3 cellular contexts compared by ENCODE assay signal in genomic region chr14:71515520-71515919, GRCh38.
TF ChIP-seq lines count a peak whose summit lies in the region.

No MANE protein-coding gene starts in this region.

TF ChIP-seq in A549, 52 proteins besides CTCF, POLR2A, EP300 and RAD21:
- TF ChIP-seq, protein P1, sequence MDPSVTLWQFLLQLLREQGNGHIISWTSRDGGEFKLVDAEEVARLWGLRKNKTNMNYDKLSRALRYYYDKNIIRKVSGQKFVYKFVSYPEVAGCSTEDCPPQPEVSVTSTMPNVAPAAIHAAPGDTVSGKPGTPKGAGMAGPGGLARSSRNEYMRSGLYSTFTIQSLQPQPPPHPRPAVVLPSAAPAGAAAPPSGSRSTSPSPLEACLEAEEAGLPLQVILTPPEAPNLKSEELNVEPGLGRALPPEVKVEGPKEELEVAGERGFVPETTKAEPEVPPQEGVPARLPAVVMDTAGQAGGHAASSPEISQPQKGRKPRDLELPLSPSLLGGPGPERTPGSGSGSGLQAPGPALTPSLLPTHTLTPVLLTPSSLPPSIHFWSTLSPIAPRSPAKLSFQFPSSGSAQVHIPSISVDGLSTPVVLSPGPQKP (IDR thresholded peaks at IDR 0.05; ENCODE audit: low read depth, low read length): no peak
- TF ChIP-seq RCOR1 (IDR thresholded peaks at IDR 0.05; ENCODE audit: low read depth, low read length): no peak
- no peak for TF ChIP-seq TP53 (CRISPR knock-in tag; IDR thresholded peaks at IDR 0.05)
- TF ChIP-seq FOXS1 (CRISPR knock-in tag; IDR thresholded peaks at IDR 0.05): no peak
- TF ChIP-seq MAFK (IDR thresholded peaks at IDR 0.05; ENCODE audit: partially characterized antibody): peak; percentile 17
- TF ChIP-seq HOXB13 (CRISPR knock-in tag; IDR thresholded peaks at IDR 0.05; ENCODE audit: low read depth): no peak
- TF ChIP-seq FOSL2 (IDR thresholded peaks at IDR 0.05): no peak
- no peak for TF ChIP-seq FOSL2 (CRISPR knock-in tag; IDR thresholded peaks at IDR 0.05)

TF ChIP-seq in IMR-90, 13 proteins besides CTCF, POLR2A, EP300 and RAD21:
- TF ChIP-seq, protein P2, sequence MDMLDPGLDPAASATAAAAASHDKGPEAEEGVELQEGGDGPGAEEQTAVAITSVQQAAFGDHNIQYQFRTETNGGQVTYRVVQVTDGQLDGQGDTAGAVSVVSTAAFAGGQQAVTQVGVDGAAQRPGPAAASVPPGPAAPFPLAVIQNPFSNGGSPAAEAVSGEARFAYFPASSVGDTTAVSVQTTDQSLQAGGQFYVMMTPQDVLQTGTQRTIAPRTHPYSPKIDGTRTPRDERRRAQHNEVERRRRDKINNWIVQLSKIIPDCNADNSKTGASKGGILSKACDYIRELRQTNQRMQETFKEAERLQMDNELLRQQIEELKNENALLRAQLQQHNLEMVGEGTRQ (IDR thresholded peaks at IDR 0.05; ENCODE audit: low read depth, low read length): no peak
- 0 out of 2 replicates have a peak, but pooled peaks have one; percentile 24 for TF ChIP-seq MAFK (IDR thresholded peaks at IDR 0.05; ENCODE audit: low read depth, low read length)

TF ChIP-seq in SK-N-SH treated with all-trans-retinoic acid at 6 μM for 48 hours, 23 proteins besides CTCF, POLR2A, EP300 and RAD21 (continued from another document):
- TF ChIP-seq, protein P3, sequence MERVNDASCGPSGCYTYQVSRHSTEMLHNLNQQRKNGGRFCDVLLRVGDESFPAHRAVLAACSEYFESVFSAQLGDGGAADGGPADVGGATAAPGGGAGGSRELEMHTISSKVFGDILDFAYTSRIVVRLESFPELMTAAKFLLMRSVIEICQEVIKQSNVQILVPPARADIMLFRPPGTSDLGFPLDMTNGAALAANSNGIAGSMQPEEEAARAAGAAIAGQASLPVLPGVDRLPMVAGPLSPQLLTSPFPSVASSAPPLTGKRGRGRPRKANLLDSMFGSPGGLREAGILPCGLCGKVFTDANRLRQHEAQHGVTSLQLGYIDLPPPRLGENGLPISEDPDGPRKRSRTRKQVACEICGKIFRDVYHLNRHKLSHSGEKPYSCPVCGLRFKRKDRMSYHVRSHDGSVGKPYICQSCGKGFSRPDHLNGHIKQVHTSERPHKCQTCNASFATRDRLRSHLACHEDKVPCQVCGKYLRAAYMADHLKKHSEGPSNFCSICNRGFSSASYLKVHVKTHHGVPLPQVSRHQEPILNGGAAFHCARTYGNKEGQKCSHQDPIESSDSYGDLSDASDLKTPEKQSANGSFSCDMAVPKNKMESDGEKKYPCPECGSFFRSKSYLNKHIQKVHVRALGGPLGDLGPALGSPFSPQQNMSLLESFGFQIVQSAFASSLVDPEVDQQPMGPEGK (CRISPR knock-in tag; IDR thresholded peaks at IDR 0.05; ENCODE audit: borderline replicate concordance): no peak
- TF ChIP-seq ZNF70 (CRISPR knock-in tag; IDR thresholded peaks at IDR 0.05): no peak
- TF ChIP-seq ARNTL (CRISPR knock-in tag; IDR thresholded peaks at IDR 0.05; ENCODE audit: borderline replicate concordance, low read depth): no peak
- no peak for TF ChIP-seq POU6F1 (CRISPR knock-in tag; IDR thresholded peaks at IDR 0.05; ENCODE audit: borderline replicate concordance, low read depth)
- TF ChIP-seq ZNF565 (CRISPR knock-in tag; conservative IDR thresholded peaks at IDR 0.05; ENCODE audit: low read depth): no peak
- TF ChIP-seq ZC3H10 (CRISPR knock-in tag; IDR thresholded peaks at IDR 0.05): no peak
- no peak for TF ChIP-seq ISL1 (CRISPR knock-in tag; IDR thresholded peaks at IDR 0.05)
- TF ChIP-seq GLIS3 (CRISPR knock-in tag; IDR thresholded peaks at IDR 0.05): no peak
- TF ChIP-seq ZFP30 (CRISPR knock-in tag; IDR thresholded peaks at IDR 0.05): no peak
- TF ChIP-seq, protein P4, sequence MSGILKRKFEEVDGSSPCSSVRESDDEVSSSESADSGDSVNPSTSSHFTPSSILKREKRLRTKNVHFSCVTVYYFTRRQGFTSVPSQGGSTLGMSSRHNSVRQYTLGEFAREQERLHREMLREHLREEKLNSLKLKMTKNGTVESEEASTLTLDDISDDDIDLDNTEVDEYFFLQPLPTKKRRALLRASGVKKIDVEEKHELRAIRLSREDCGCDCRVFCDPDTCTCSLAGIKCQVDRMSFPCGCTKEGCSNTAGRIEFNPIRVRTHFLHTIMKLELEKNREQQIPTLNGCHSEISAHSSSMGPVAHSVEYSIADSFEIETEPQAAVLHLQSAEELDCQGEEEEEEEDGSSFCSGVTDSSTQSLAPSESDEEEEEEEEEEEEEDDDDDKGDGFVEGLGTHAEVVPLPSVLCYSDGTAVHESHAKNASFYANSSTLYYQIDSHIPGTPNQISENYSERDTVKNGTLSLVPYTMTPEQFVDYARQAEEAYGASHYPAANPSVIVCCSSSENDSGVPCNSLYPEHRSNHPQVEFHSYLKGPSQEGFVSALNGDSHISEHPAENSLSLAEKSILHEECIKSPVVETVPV (CRISPR knock-in tag; IDR thresholded peaks at IDR 0.05): no peak
- TF ChIP-seq RARB (CRISPR knock-in tag; IDR thresholded peaks at IDR 0.05): no peak
- no peak for TF ChIP-seq CREB5 (CRISPR knock-in tag; IDR thresholded peaks at IDR 0.05; ENCODE audit: low read depth)
- TF ChIP-seq ZNF8 (CRISPR knock-in tag; IDR thresholded peaks at IDR 0.05): no peak
- no peak for TF ChIP-seq TCF4 (CRISPR knock-in tag; IDR thresholded peaks at IDR 0.05; ENCODE audit: borderline replicate concordance)
- TF ChIP-seq BACH2 (CRISPR knock-in tag; IDR thresholded peaks at IDR 0.05; ENCODE audit: borderline replicate concordance): no peak
- no peak for TF ChIP-seq ZFP3 (CRISPR knock-in tag; IDR thresholded peaks at IDR 0.05)
